11 cellular contexts compared by ENCODE assay signal in the genomic region with DNA sequence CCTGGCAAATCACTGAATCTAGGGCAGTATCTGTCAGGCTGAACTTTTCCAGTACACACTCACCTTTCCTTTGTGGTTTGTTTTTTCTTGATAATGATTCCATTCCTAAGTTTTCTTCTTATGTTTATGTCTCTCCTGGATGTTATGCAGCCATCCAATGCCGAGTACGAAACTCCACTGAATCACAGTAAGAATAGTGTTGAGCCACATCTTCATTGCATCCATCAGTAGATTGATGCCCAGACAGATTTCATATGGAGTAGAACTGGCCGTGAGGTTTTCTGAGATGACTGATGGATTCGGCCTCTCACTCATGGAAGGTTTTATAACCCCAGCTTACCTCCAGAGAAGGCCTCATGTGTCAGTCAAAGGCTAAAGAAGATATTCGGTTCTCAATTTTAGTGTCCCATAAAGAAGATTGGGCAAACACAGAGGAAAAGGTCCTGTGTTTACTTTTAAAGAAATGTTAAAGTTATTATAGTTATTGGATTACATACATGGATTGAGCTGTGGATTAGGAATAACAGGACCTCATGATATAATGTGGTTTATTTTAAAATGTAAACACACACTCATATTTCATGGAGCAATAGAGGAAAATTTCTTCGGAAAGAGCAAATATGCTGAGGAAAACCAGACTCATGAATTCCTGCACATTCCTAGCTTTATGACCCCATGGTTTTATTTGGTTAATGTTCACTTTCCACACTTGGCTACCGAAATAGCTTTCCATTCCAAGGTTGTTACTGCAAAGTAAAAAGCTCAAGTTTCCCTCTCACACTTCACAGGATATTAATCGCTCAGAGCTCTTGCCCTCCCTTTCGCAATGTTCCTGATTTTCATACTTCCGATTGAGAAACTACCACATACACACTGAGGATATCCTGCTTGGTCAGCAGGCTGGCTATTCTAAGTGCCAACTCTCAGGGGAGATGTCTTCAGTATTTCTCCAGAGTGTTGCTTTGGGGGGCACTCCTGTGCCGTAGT.
A peak's percentile ranks its signal among the peaks of the same experiment; 100 is the strongest.
DNase-seq lines count a peak whose midpoint lies in the region; ATAC-seq and TF ChIP-seq lines count a peak whose summit lies in the region.
"Had no signal": no experiment of that assay in that cellular context is flagged by ENCODE, and none has a peak within 500 bp of the region (broad histone marks: within the 10 kb centered on the region; RNA-seq: fewer than 3 reads in every experiment).

No MANE protein-coding gene starts in this region.

- H3K4me3 ChIP-seq in HEK293 (ENCODE audit: low read depth, low read length), result no peak overlapping the region
- H3K4me3 ChIP-seq in ascending aorta, result no peak overlapping the region
- H3K4me3 ChIP-seq: skin epidermis had no signal

- H3K9me3 Mint-ChIP-seq in stimulated activated memory B cell treated with anti-CD40 and anti-IgM and Interleukin-4, amounts not matched to agents 10 μg/mL and 1 μg/mL and 100 μg/mL, for 72 hours, result peaks cover 2% of the 10 kb centered on the region
- peaks cover 9% of the 10 kb centered on the region for H3K9me3 Mint-ChIP-seq in activated CD4-positive, alpha-beta T cell treated with anti-CD3 and anti-CD28 coated beads, Interleukin-2, amount 10 ng/mL, durations not matched to agents 24 days and 14 days

- peaks cover 21% of the 10 kb centered on the region for H3K4me1 Mint-ChIP-seq in stimulated activated memory B cell treated with anti-CD40 and anti-IgM and Interleukin-4, amounts not matched to agents 10 μg/mL and 1 μg/mL and 100 μg/mL, for 72 hours
- H3K4me1 Mint-ChIP-seq in activated CD4-positive, alpha-beta T cell treated with anti-CD3 and anti-CD28 coated beads, Interleukin-2, amount 10 ng/mL, durations not matched to agents 24 days and 14 days, result peaks cover 4% of the 10 kb centered on the region

- H3K27ac ChIP-seq in HEK293 (ENCODE audit: extremely low read depth, low read depth, low read length) (no peak overlapping the region), ascending aorta (peak overlapping the region; percentile 79 to 89)

- H3K36me3 ChIP-seq in HEK293 (ENCODE audit: control insufficient read depth in 2 of 2, insufficient read depth in 1 of 2, low read length in 2 of 2) (no peaks in the 10 kb centered on the region), ascending aorta (no peaks in the 10 kb centered on the region)

- H3K9me3 ChIP-seq in HEK293 (ENCODE audit: control insufficient read depth, insufficient read depth, low read depth, low read length) (no peaks in the 10 kb centered on the region), ascending aorta (no peaks in the 10 kb centered on the region)

- no peak overlapping the region for H3K4me3 Mint-ChIP-seq in stimulated activated memory B cell treated with anti-CD40 and anti-IgM and Interleukin-4, amounts not matched to agents 10 μg/mL and 1 μg/mL and 100 μg/mL, for 72 hours
- H3K4me3 Mint-ChIP-seq in activated CD4-positive, alpha-beta T cell treated with anti-CD3 and anti-CD28 coated beads, Interleukin-2, amount 10 ng/mL, durations not matched to agents 24 days and 14 days, result no peak overlapping the region

- H3K36me3 Mint-ChIP-seq in stimulated activated memory B cell treated with anti-CD40 and anti-IgM and Interleukin-4, amounts not matched to agents 10 μg/mL and 1 μg/mL and 100 μg/mL, for 72 hours, result peaks cover 6% of the 10 kb centered on the region
- H3K36me3 Mint-ChIP-seq in activated CD4-positive, alpha-beta T cell treated with anti-CD3 and anti-CD28 coated beads, Interleukin-2, amount 10 ng/mL, durations not matched to agents 24 days and 14 days (ENCODE audit: low read depth), result no peaks in the 10 kb centered on the region

- H3K4me1 ChIP-seq in HEK293 (ENCODE audit: control insufficient read depth, insufficient read depth, low read length) (no peaks in the 10 kb centered on the region), ascending aorta (peaks cover 7 to 31% of the 10 kb centered on the region in 2 donors)

- intact Hi-C loops in ascending aorta (cut with DNase I), result loop anchor here (1.0 to 5.0 kb wide), 3 partner anchors 16 to 275 kb away; partner anchors contain the start of gene IL6
- intact Hi-C loops in activated CD4-positive, alpha-beta T cell treated with anti-CD3 and anti-CD28 coated beads, Interleukin-2, amount 10 ng/mL, durations not matched to agents 24 days and 14 days (cut with micrococcal nuclease), result no loop called here

- POLR2A ChIA-PET in HEK293 (lab: Yijun Ruan, JAX), result interaction anchor here (0.6 kb wide), 1 partner anchor 280 kb away, joined by 5 read pairs; no protein-coding TSS in a partner anchor

- no peaks in the 10 kb centered on the region for H3K27me3 ChIP-seq in ascending aorta

- ATAC-seq in stimulated activated memory B cell treated with anti-CD40 and anti-IgM and Interleukin-4, amounts not matched to agents 10 μg/mL and 1 μg/mL and 100 μg/mL, for 72 hours, result no peak
- no peak for ATAC-seq in HG03135 (IDR thresholded peaks at IDR 0.05; ENCODE audit: unreplicated experiment)

- H3K27ac Mint-ChIP-seq in stimulated activated memory B cell treated with anti-CD40 and anti-IgM and Interleukin-4, amounts not matched to agents 10 μg/mL and 1 μg/mL and 100 μg/mL, for 72 hours, result peak overlapping the region; percentile 48
- H3K27ac Mint-ChIP-seq in activated CD4-positive, alpha-beta T cell treated with anti-CD3 and anti-CD28 coated beads, Interleukin-2, amount 10 ng/mL, durations not matched to agents 24 days and 14 days, result no peak overlapping the region

- TF ChIP-seq CTCF in HEK293 (tag by site-specific recombination; IDR thresholded peaks at IDR 0.05) (no peak), ascending aorta (IDR thresholded peaks at IDR 0.05) (no peak)

- CTCF ChIA-PET in HEK293 (lab: Yijun Ruan, JAX), result interaction anchor here (0.6 to 1.6 kb wide), 4 partner anchors 9 to 149 kb away, joined by 3 to 12 read pairs (median 5); partner anchors contain the start of gene IL6

- no peaks in the 10 kb centered on the region for H3K27me3 Mint-ChIP-seq in stimulated activated memory B cell treated with anti-CD40 and anti-IgM and Interleukin-4, amounts not matched to agents 10 μg/mL and 1 μg/mL and 100 μg/mL, for 72 hours
- H3K27me3 Mint-ChIP-seq in activated CD4-positive, alpha-beta T cell treated with anti-CD3 and anti-CD28 coated beads, Interleukin-2, amount 10 ng/mL, durations not matched to agents 24 days and 14 days, result peaks cover 46% of the 10 kb centered on the region

- DNase-seq in ascending aorta (ENCODE audit: low spot score in 2 of 2), result peak; percentile 21 to 87
- peak; percentile 99 for DNase-seq in iris pigment epithelial cell (ENCODE audit: low read depth)
- DNase-seq in COR-L47 (lab: John Stamatoyannopoulos, UW), result no peak
- no peak for DNase-seq in activated CD4-positive, alpha-beta T cell treated with anti-CD3 and anti-CD28 coated beads, Interleukin-2, amount 10 ng/mL, durations not matched to agents 24 days and 14 days
- DNase-seq in HPDE6-E6E7 (ENCODE audit: extremely low spot score), result no peak
- DNase-seq: activated T-cell treated with anti-CD3 and anti-CD28 coated beads for 4 hours, NCI-H1048 had no signal

TF ChIP-seq in HEK293, 187 proteins besides CTCF, POLR2A, EP300 and RAD21:
- peak; percentile 67 for TF ChIP-seq PRDM6 (tag by site-specific recombination; IDR thresholded peaks at IDR 0.05)
- TF ChIP-seq, protein P1, sequence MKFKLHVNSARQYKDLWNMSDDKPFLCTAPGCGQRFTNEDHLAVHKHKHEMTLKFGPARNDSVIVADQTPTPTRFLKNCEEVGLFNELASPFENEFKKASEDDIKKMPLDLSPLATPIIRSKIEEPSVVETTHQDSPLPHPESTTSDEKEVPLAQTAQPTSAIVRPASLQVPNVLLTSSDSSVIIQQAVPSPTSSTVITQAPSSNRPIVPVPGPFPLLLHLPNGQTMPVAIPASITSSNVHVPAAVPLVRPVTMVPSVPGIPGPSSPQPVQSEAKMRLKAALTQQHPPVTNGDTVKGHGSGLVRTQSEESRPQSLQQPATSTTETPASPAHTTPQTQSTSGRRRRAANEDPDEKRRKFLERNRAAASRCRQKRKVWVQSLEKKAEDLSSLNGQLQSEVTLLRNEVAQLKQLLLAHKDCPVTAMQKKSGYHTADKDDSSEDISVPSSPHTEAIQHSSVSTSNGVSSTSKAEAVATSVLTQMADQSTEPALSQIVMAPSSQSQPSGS (tag by site-specific recombination; IDR thresholded peaks at IDR 0.05; ENCODE audit: low read depth), result no peak

Comparison
In these comparisons a context has a peak if more than half of its experiments do, and no peak if none do; other contexts are left out.
1. DNase-seq: peak in ascending aorta (2 of 2) and iris pigment epithelial cell (single experiment); none in COR-L47 (single experiment), activated CD4-positive, alpha-beta T cell treated with anti-CD3 and anti-CD28 coated beads, Interleukin-2, amount 10 ng/mL, durations not matched to agents 24 days and 14 days (single experiment) and HPDE6-E6E7 (single experiment).